In genomic region chr6:114051031-114051430, GRCh38 we compare ENCODE assay signal across 15 cellular contexts.
"Had no signal": no experiment of that assay in that cellular context is flagged by ENCODE, and none has a peak within 500 bp of the region (broad histone marks: within the 10 kb centered on the region; RNA-seq: fewer than 3 reads in every experiment).

No MANE protein-coding gene starts in this region.

- H3K36me3 ChIP-seq: gastrocnemius medialis, heart right ventricle, ovary, suprapubic skin had no signal

- DNase-seq: activated CD4-positive, alpha-beta T cell treated with anti-CD3 and anti-CD28 coated beads, Interleukin-2, amount 50 U/mL, for 1 hour; activated CD8-positive, alpha-beta memory T cell treated with anti-CD3 and anti-CD28 coated beads for 24 hours; activated naive CD8-positive, alpha-beta T cell treated with anti-CD3 and anti-CD28 coated beads, Interleukin-2, amount 10 ng/mL, durations not matched to agents 7 days and 5 days; effector memory CD4-positive, alpha-beta T cell; gastrocnemius medialis; heart right ventricle; left cardiac atrium; naive thymus-derived CD4-positive, alpha-beta T cell; ovary had no signal

- H3K4me1 Mint-ChIP-seq: activated naive CD8-positive, alpha-beta T cell treated with anti-CD3 and anti-CD28 coated beads, Interleukin-2, amount 10 ng/mL, durations not matched to agents 7 days and 5 days; naive thymus-derived CD4-positive, alpha-beta T cell had no signal

- H3K4me3 Mint-ChIP-seq: activated naive CD8-positive, alpha-beta T cell treated with anti-CD3 and anti-CD28 coated beads, Interleukin-2, amount 10 ng/mL, durations not matched to agents 7 days and 5 days; dendritic cell treated with granulocyte-macrophage colony-stimulating factor and Interleukin-4, amounts not matched to agents 40 ng/mL and 50 ng/mL, for 4 days; naive thymus-derived CD4-positive, alpha-beta T cell; stimulated activated naive CD8-positive, alpha-beta T cell treated with anti-CD3 and anti-CD28 coated beads, Interleukin-15, Interleukin-2, amounts not matched to agents 100 ng/mL and 50 ng/mL, for 24 hours; type B pancreatic cell had no signal

- H3K27ac ChIP-seq: gastrocnemius medialis, heart right ventricle, ovary, suprapubic skin had no signal

- H3K4me3 ChIP-seq: gastrocnemius medialis, heart right ventricle, ovary, suprapubic skin had no signal

- H3K27me3 ChIP-seq: gastrocnemius medialis, heart right ventricle, ovary, suprapubic skin had no signal

- H3K36me3 Mint-ChIP-seq: activated naive CD8-positive, alpha-beta T cell treated with anti-CD3 and anti-CD28 coated beads, Interleukin-2, amount 10 ng/mL, durations not matched to agents 7 days and 5 days; naive thymus-derived CD4-positive, alpha-beta T cell; type B pancreatic cell had no signal

- ATAC-seq: activated CD4-positive, CD25-positive, alpha-beta regulatory T cell treated with anti-CD3 and anti-CD28 coated beads, Interleukin-2, amount 50 U/mL, for 24 hours; gastrocnemius medialis; heart right ventricle; left cardiac atrium; naive thymus-derived CD4-positive, alpha-beta T cell; sciatic nerve had no signal

- H3K4me1 ChIP-seq: gastrocnemius medialis, heart right ventricle, suprapubic skin had no signal

- H3K9me3 ChIP-seq: gastrocnemius medialis, ovary, suprapubic skin had no signal

- H3K27me3 Mint-ChIP-seq: activated naive CD8-positive, alpha-beta T cell treated with anti-CD3 and anti-CD28 coated beads, Interleukin-2, amount 10 ng/mL, durations not matched to agents 7 days and 5 days; dendritic cell treated with granulocyte-macrophage colony-stimulating factor and Interleukin-4, amounts not matched to agents 40 ng/mL and 50 ng/mL, for 4 days; stimulated activated naive CD8-positive, alpha-beta T cell treated with anti-CD3 and anti-CD28 coated beads, Interleukin-15, Interleukin-2, amounts not matched to agents 100 ng/mL and 50 ng/mL, for 24 hours; type B pancreatic cell had no signal

- H3K27ac Mint-ChIP-seq: activated naive CD8-positive, alpha-beta T cell treated with anti-CD3 and anti-CD28 coated beads, Interleukin-2, amount 10 ng/mL, durations not matched to agents 7 days and 5 days; dendritic cell treated with granulocyte-macrophage colony-stimulating factor and Interleukin-4, amounts not matched to agents 40 ng/mL and 50 ng/mL, for 4 days; naive thymus-derived CD4-positive, alpha-beta T cell; stimulated activated naive CD8-positive, alpha-beta T cell treated with anti-CD3 and anti-CD28 coated beads, Interleukin-15, Interleukin-2, amounts not matched to agents 100 ng/mL and 50 ng/mL, for 24 hours had no signal

- H3K9me3 Mint-ChIP-seq: activated naive CD8-positive, alpha-beta T cell treated with anti-CD3 and anti-CD28 coated beads, Interleukin-2, amount 10 ng/mL, durations not matched to agents 7 days and 5 days; dendritic cell treated with granulocyte-macrophage colony-stimulating factor and Interleukin-4, amounts not matched to agents 40 ng/mL and 50 ng/mL, for 4 days; stimulated activated naive CD8-positive, alpha-beta T cell treated with anti-CD3 and anti-CD28 coated beads, Interleukin-15, Interleukin-2, amounts not matched to agents 100 ng/mL and 50 ng/mL, for 24 hours; type B pancreatic cell had no signal
